8 cellular contexts compared by ENCODE assay signal in genomic region chr1:42931911-42932422, GRCh38. TPM values are rescaled to one million over a fixed set of nuclear protein-coding genes. Genes with fewer than 3 reads are reported as not detected.
DNase-seq lines count a peak whose midpoint lies in the region; ATAC-seq and TF ChIP-seq lines count a peak whose summit lies in the region.

No MANE protein-coding gene starts in this region.

- H3K4me3 Mint-ChIP-seq in T-helper 17 cell (peak overlapping the region; percentile 88), mesothelial cell of epicardium (no peak overlapping the region)

- DNase-seq in NK-92 treated with Interleukin-12 subunit alpha and Interleukin-12 subunit beta, amount 100 ng/mL, for 24 hours (lab: John Stamatoyannopoulos, UW), result peak; percentile 89
- DNase-seq in NK-92 (lab: John Stamatoyannopoulos, UW; ENCODE audit: unreplicated experiment), result no peak
- DNase-seq in T-helper 17 cell, result peak; percentile 42 to 61 (median 51)
- DNase-seq in activated naive CD8-positive, alpha-beta T cell treated with anti-CD3 and anti-CD28 coated beads, Interleukin-2, amount 50 U/mL, for 16 hours (ENCODE audit: low read depth, low spot score), result peak; percentile 40
- DNase-seq in mesothelial cell of epicardium (ENCODE audit: low spot score in 2 of 2, unreplicated experiment in 2 of 2), result no peak
- peak; percentile 52 for DNase-seq in stimulated activated CD8-positive, alpha-beta memory T cell treated with anti-CD3 and anti-CD28 coated beads, Interleukin-7, amount 100 ng/mL, for 24 hours (ENCODE audit: low read depth)
- DNase-seq in middle frontal gyrus (ENCODE audit: extremely low spot score, low spot score), result no peak

- peaks cover 10% of the 10 kb centered on the region for H3K36me3 Mint-ChIP-seq in T-helper 17 cell (ENCODE audit: low read depth)
- H3K36me3 Mint-ChIP-seq in mesothelial cell of epicardium, result peaks cover 43% of the 10 kb centered on the region

- H3K9me3 Mint-ChIP-seq in mesothelial cell of epicardium, result no peaks in the 10 kb centered on the region

- H3K4me1 Mint-ChIP-seq in T-helper 17 cell (peaks cover 60% of the 10 kb centered on the region), mesothelial cell of epicardium (peaks cover 58% of the 10 kb centered on the region)

- no peaks in the 10 kb centered on the region for H3K9me3 ChIP-seq in T-helper 17 cell (ENCODE audit: control insufficient read depth, low read length, poor library complexity, severe bottlenecking)

- H3K27me3 Mint-ChIP-seq in T-helper 17 cell (no peaks in the 10 kb centered on the region), mesothelial cell of epicardium (ENCODE audit: low read depth) (no peaks in the 10 kb centered on the region)

- no peak for TF ChIP-seq CTCF in mesothelial cell of epicardium (IDR thresholded peaks at IDR 0.05; ENCODE audit: unreplicated experiment)

- ATAC-seq in HG03135 (IDR thresholded peaks at IDR 0.05; ENCODE audit: unreplicated experiment), result peak; percentile 57
- ATAC-seq in T-helper 17 cell, result peak; percentile 83

- H3K27ac Mint-ChIP-seq in T-helper 17 cell (peak overlapping the region; percentile 95), mesothelial cell of epicardium (peak overlapping the region; percentile 90)

RNA-seq across cellular contexts. Expression of gene SLC2A1, which starts 26.7 kb away (rescaled TPM):
- total RNA-seq in T-helper 17 cell (10 to 100 TPM; 63.7 to 79.0 TPM), mesothelial cell of epicardium (786 to 841 TPM (median 827 TPM) in 3 replicates)

Comparison
In these comparisons a context has a peak if more than half of its experiments do, and no peak if none do; other contexts are left out.
1. DNase-seq: peak in NK-92 treated with Interleukin-12 subunit alpha and Interleukin-12 subunit beta, amount 100 ng/mL, for 24 hours (single experiment), T-helper 17 cell (3 of 3), activated naive CD8-positive, alpha-beta T cell treated with anti-CD3 and anti-CD28 coated beads, Interleukin-2, amount 50 U/mL, for 16 hours (single experiment) and stimulated activated CD8-positive, alpha-beta memory T cell treated with anti-CD3 and anti-CD28 coated beads, Interleukin-7, amount 100 ng/mL, for 24 hours (single experiment); none in NK-92 (single experiment), mesothelial cell of epicardium (0 of 2) and middle frontal gyrus (single experiment).